ENCODE assay signal across 9 cellular contexts in genomic region chr13:31864307-31864706, GRCh38.
"Had no signal": no experiment of that assay in that cellular context is flagged by ENCODE, and none has a peak within 500 bp of the region (broad histone marks: within the 10 kb centered on the region; RNA-seq: fewer than 3 reads in every experiment).

No MANE protein-coding gene starts in this region.

- H3K4me3 ChIP-seq: GM23248, HAP-1 had no signal

- H3K36me3 ChIP-seq: HAP-1 had no signal

- H3K27ac Mint-ChIP-seq: HFFc6 had no signal

- H3K9ac ChIP-seq: GM23248, KMS-11 had no signal

- H2AFZ ChIP-seq: GM23248 had no signal

- H3K27ac ChIP-seq: GM23248, HL-60, KMS-11 had no signal

- H3K9me3 Mint-ChIP-seq: HFFc6 had no signal

- H3K4me3 Mint-ChIP-seq: HFFc6 had no signal

- H3K9me3 ChIP-seq: HAP-1 had no signal

- ATAC-seq: HCT116 had no signal

- H3K4me2 ChIP-seq: KMS-11 had no signal

- H3K4me1 ChIP-seq: HAP-1 had no signal

- DNase-seq: GM23248, GOT3, H7, HFFc6, IMR-90 had no signal
